ENCODE assay signal across 8 cellular contexts in the genomic region with DNA sequence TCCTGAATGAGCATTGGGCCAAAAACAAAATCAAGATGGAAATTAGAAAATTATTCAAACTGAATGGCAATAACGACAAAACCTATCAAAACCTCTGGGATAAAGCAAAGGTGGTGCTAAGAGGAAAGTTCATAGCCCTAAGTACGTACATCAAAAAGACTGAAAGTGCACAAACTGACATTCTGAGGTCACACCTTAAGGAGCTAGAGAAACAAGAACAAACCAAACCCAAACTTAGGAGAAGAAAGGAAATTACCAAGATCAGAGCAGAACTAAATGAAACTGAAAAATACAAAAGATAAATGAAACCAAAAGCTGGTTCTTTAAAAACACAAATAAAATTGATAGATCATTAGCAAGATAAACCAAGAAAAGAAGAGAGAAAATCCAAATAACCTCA.
"Had no signal": no experiment of that assay in that cellular context is flagged by ENCODE, and none has a peak within 500 bp of the region (broad histone marks: within the 10 kb centered on the region; RNA-seq: fewer than 3 reads in every experiment).

No MANE protein-coding gene starts in this region.

- FAIRE-seq: G401.6, GM12878, GM12891, GM12892, GM18507, GM19239 had no signal

- ATAC-seq: GM12878 had no signal

- DNase-seq: GDM1, GF-D8 had no signal

- H3K4me3 ChIP-seq: GM12878 had no signal
